1 cellular context compared by ENCODE assay signal in genomic region chr2:205786976-205787375, GRCh38.
A peak's percentile ranks its signal among the peaks of the same experiment; 100 is the strongest.
TF ChIP-seq lines count a peak whose summit lies in the region.

No MANE protein-coding gene starts in this region.

TF ChIP-seq in HepG2, 621 proteins besides CTCF, POLR2A, EP300 and RAD21 (continued from another document and continues in another):
- no peak for TF ChIP-seq NFAT5 (CRISPR knock-in tag; IDR thresholded peaks at IDR 0.05)
- no peak for TF ChIP-seq THAP8 (CRISPR knock-in tag; IDR thresholded peaks at IDR 0.05; ENCODE audit: borderline replicate concordance)
- TF ChIP-seq HIC2 (CRISPR knock-in tag; IDR thresholded peaks at IDR 0.05; ENCODE audit: low read depth): 0 out of 2 replicates have a peak, but pooled peaks have one; percentile 34
- no peak for TF ChIP-seq ATAD3A (CRISPR knock-in tag; IDR thresholded peaks at IDR 0.05)
- TF ChIP-seq ZNF501 (CRISPR knock-in tag; IDR thresholded peaks at IDR 0.05): no peak
- peak; percentile 16; the same call in 1 of the 2 replicates for TF ChIP-seq SAP130 (CRISPR knock-in tag; IDR thresholded peaks at IDR 0.05; ENCODE audit: low read depth)
- TF ChIP-seq PHF20 (CRISPR knock-in tag; IDR thresholded peaks at IDR 0.05): no peak
- no peak for TF ChIP-seq CHD4 (IDR thresholded peaks at IDR 0.05; ENCODE audit: borderline replicate concordance, low read length)
- no peak for TF ChIP-seq TRIM22 (IDR thresholded peaks at IDR 0.05)
- no peak for TF ChIP-seq NFRKB (IDR thresholded peaks at IDR 0.05)
- TF ChIP-seq SALL2 (CRISPR knock-in tag; IDR thresholded peaks at IDR 0.05): no peak
- no peak for TF ChIP-seq PHF5A (CRISPR knock-in tag; IDR thresholded peaks at IDR 0.05; ENCODE audit: low read depth, unreplicated experiment)
- TF ChIP-seq FOXJ3 (CRISPR knock-in tag; IDR thresholded peaks at IDR 0.05; ENCODE audit: borderline replicate concordance): no peak; the same call in 1 of the 2 replicates
- no peak for TF ChIP-seq ZBTB43 (CRISPR knock-in tag; conservative IDR thresholded peaks at IDR 0.05)
- TF ChIP-seq KLF12 (CRISPR knock-in tag; IDR thresholded peaks at IDR 0.05; ENCODE audit: borderline replicate concordance): no peak
- TF ChIP-seq ZNF652 (CRISPR knock-in tag; IDR thresholded peaks at IDR 0.05; ENCODE audit: borderline replicate concordance, low read depth): no peak
- TF ChIP-seq KAT2B (IDR thresholded peaks at IDR 0.05; ENCODE audit: borderline replicate concordance, low read depth, low read length): no peak
- TF ChIP-seq ISL2 (CRISPR knock-in tag; IDR thresholded peaks at IDR 0.05): peak; percentile 46; the same call in 1 of the 2 replicates
- TF ChIP-seq ARID2 (CRISPR knock-in tag; IDR thresholded peaks at IDR 0.05; ENCODE audit: borderline replicate concordance): no peak
- no peak for TF ChIP-seq ARNTL (CRISPR knock-in tag; IDR thresholded peaks at IDR 0.05)
- no peak for TF ChIP-seq CREB3 (CRISPR knock-in tag; IDR thresholded peaks at IDR 0.05)
- TF ChIP-seq CCAR2 (optimal IDR thresholded peaks at IDR 0.05; ENCODE audit: low read depth, low read length): no peak
- TF ChIP-seq ZSCAN22 (CRISPR knock-in tag; IDR thresholded peaks at IDR 0.05): no peak
- no peak for TF ChIP-seq ZNF431 (CRISPR knock-in tag; IDR thresholded peaks at IDR 0.05; ENCODE audit: borderline replicate concordance, low read depth)
- no peak for TF ChIP-seq STAT6 (CRISPR knock-in tag; IDR thresholded peaks at IDR 0.05; ENCODE audit: borderline replicate concordance)
- TF ChIP-seq PPARG (CRISPR knock-in tag; conservative IDR thresholded peaks at IDR 0.05): no peak
- TF ChIP-seq ZFYVE20 (CRISPR knock-in tag; IDR thresholded peaks at IDR 0.05; ENCODE audit: borderline replicate concordance, low read depth): no peak
- peak; percentile 32; the same call in 1 of the 2 replicates for TF ChIP-seq ZNF687 (CRISPR knock-in tag; IDR thresholded peaks at IDR 0.05)
- peak; percentile 64; the same call in 1 of the 2 replicates for TF ChIP-seq HDAC2 (CRISPR knock-in tag; IDR thresholded peaks at IDR 0.05)
- no peak for TF ChIP-seq KLF9 (CRISPR knock-in tag; IDR thresholded peaks at IDR 0.05; ENCODE audit: low read depth)
- TF ChIP-seq ARNT (IDR thresholded peaks at IDR 0.05): no peak
- TF ChIP-seq KMT2A (CRISPR knock-in tag; IDR thresholded peaks at IDR 0.05): no peak
- TF ChIP-seq ZNF275 (CRISPR knock-in tag; IDR thresholded peaks at IDR 0.05; ENCODE audit: borderline replicate concordance): no peak
- TF ChIP-seq HMG20A (CRISPR knock-in tag; IDR thresholded peaks at IDR 0.05; ENCODE audit: borderline replicate concordance): no peak
- no peak for TF ChIP-seq ZNF484 (CRISPR knock-in tag; IDR thresholded peaks at IDR 0.05; ENCODE audit: borderline replicate concordance, low read depth)
- peak; percentile 59 for TF ChIP-seq SALL1 (CRISPR knock-in tag; IDR thresholded peaks at IDR 0.05)
- no peak for TF ChIP-seq ZNF251 (CRISPR knock-in tag; IDR thresholded peaks at IDR 0.05)
- no peak for TF ChIP-seq ZIK1 (CRISPR knock-in tag; IDR thresholded peaks at IDR 0.05; ENCODE audit: borderline replicate concordance, low read depth)
- no peak for TF ChIP-seq ZNF335 (CRISPR knock-in tag; IDR thresholded peaks at IDR 0.05)
- TF ChIP-seq TCF7L2 (IDR thresholded peaks at IDR 0.05; ENCODE audit: low read depth, low read length): no peak
- TF ChIP-seq BORCS8-MEF2B (CRISPR knock-in tag; IDR thresholded peaks at IDR 0.05): no peak
- no peak for TF ChIP-seq MLLT10 (CRISPR knock-in tag; IDR thresholded peaks at IDR 0.05)
- TF ChIP-seq TP53 (CRISPR knock-in tag; conservative IDR thresholded peaks at IDR 0.05): no peak
- TF ChIP-seq SSRP1 (CRISPR knock-in tag; IDR thresholded peaks at IDR 0.05): no peak
- peak; percentile 95 for TF ChIP-seq RXRA (CRISPR knock-in tag; IDR thresholded peaks at IDR 0.05)
- TF ChIP-seq MIER2 (CRISPR knock-in tag; IDR thresholded peaks at IDR 0.05): no peak
- no peak for TF ChIP-seq KMT2B (CRISPR knock-in tag; IDR thresholded peaks at IDR 0.05)
- no peak for TF ChIP-seq NAIF1 (CRISPR knock-in tag; IDR thresholded peaks at IDR 0.05; ENCODE audit: borderline replicate concordance)
- no peak for TF ChIP-seq KLF15 (CRISPR knock-in tag; IDR thresholded peaks at IDR 0.05; ENCODE audit: borderline replicate concordance)
